In the genomic region with DNA sequence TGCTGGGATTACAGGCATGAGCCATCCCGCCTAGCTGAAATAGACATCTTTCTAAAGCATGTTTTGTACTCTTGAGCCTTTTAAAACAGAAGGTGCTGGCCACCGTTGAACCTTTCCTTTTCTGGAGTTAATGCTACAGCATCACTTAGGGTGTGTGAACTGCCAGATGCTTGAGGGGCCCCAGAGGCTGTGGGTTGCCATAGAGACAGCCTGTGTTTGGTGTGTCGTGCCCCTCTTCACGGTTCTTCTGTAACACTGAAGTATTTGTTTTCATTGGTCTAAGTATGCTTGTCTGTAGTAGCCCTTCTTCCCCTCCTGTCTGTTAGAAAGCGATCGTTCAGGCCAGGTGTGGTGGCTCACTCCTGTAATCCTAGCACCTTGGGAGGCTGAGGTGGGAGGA, we compare ENCODE assay signal across 13 cellular contexts. TPM values are rescaled to one million over a fixed set of nuclear protein-coding genes. Genes with fewer than 3 reads are reported as not detected.
DNase-seq lines count a peak whose midpoint lies in the region; ATAC-seq and TF ChIP-seq lines count a peak whose summit lies in the region.
"Had no signal": no experiment of that assay in that cellular context is flagged by ENCODE, and none has a peak within 500 bp of the region (broad histone marks: within the 10 kb centered on the region; RNA-seq: fewer than 3 reads in every experiment).

No MANE protein-coding gene starts in this region.

- H3K4me3 ChIP-seq in dorsolateral prefrontal cortex (no peak overlapping the region), psoas muscle (no peak overlapping the region), colonic mucosa (no peak overlapping the region)

- H3K36me3 ChIP-seq in psoas muscle (ENCODE audit: insufficient read depth in 1 of 2, low read depth in 1 of 2) (peaks cover 0 to 17% of the 10 kb centered on the region in 2 donors), colonic mucosa (no peaks in the 10 kb centered on the region)

- no peak overlapping the region for H3K9ac ChIP-seq in colonic mucosa (ENCODE audit: low read depth in 2 of 2, low read length in 2 of 2)

- intact Hi-C loops in dorsolateral prefrontal cortex (cut with DNase I) (no loop called here), psoas muscle (cut with DNase I) (no loop called here), colonic mucosa (cut with DNase I) (no loop called here)

- no peaks in the 10 kb centered on the region for H3K27me3 ChIP-seq in dorsolateral prefrontal cortex
- no peaks in the 10 kb centered on the region for H3K27me3 ChIP-seq in psoas muscle (ENCODE audit: insufficient read depth in 3 of 3, low read length in 2 of 3)
- H3K27me3 ChIP-seq in colonic mucosa: no peaks in the 10 kb centered on the region

- H3K9me3 ChIP-seq in psoas muscle: no peaks in the 10 kb centered on the region
- H3K9me3 ChIP-seq in colonic mucosa: no peaks in the 10 kb centered on the region

- H3K27ac ChIP-seq in dorsolateral prefrontal cortex (peak overlapping the region in 31 of 59 donors; percentile 1 to 76 (median 45)), psoas muscle (peak overlapping the region; percentile 9), colonic mucosa (no peak overlapping the region)

- DNase-seq in NCI-H2196 (lab: John Stamatoyannopoulos, UW; ENCODE audit: unreplicated experiment): peak; percentile 32
- no peak for DNase-seq in NCI-H2196 treated with DMSO at 0.1 percent for 48 hours (lab: John Stamatoyannopoulos, UW; ENCODE audit: unreplicated experiment)
- DNase-seq in NCI-H2029 (lab: John Stamatoyannopoulos, UW): peak; percentile 58
- DNase-seq in dorsolateral prefrontal cortex: no peak
- no peak for DNase-seq in psoas muscle
- no peak for DNase-seq in colonic mucosa
- no peak for DNase-seq in NCI-H526 (lab: John Stamatoyannopoulos, UW)
- DNase-seq: ACHN; activated CD4-positive, alpha-beta T cell treated with anti-CD3 and anti-CD28 coated beads for 48 hours; DND-41; occipital lobe had no signal

- TF ChIP-seq CTCF in dorsolateral prefrontal cortex (IDR thresholded peaks at IDR 0.05 in 54 of 56, conservative IDR thresholded peaks at IDR 0.05 in 2 of 56; ENCODE audit: low read depth in 1 of 56, partially characterized antibody in 56 of 56) (no peak), psoas muscle (IDR thresholded peaks at IDR 0.05) (no peak), colonic mucosa (IDR thresholded peaks at IDR 0.05) (no peak)

- H3K4me1 ChIP-seq in psoas muscle (no peaks in the 10 kb centered on the region), colonic mucosa (peaks cover 8% of the 10 kb centered on the region)

- no peak for ATAC-seq in psoas muscle
- no peak for ATAC-seq in HG02623 (IDR thresholded peaks at IDR 0.05; ENCODE audit: unreplicated experiment)
- ATAC-seq: left lobe of liver had no signal

- 59 to 75% (median 70%) methylated on average over 6 of the region's 6 CpGs for WGBS in psoas muscle, 3 donors

RNA-seq across cellular contexts. Expression of a gene that starts 30.8 kb away (rescaled TPM):
- total RNA-seq in dorsolateral prefrontal cortex (100 to 1,000 TPM in 43 of 120 experiments, 10 to 100 TPM in 77; 27.1 to 361 (median 85.0) TPM), psoas muscle (1 to 10 TPM; 5.2 to 8.2 (median 6.5) TPM), colonic mucosa (100 to 1,000 TPM in 1 of 2 donors, 10 to 100 TPM in 1; 78.8 to 106 TPM)
- polyA plus RNA-seq in psoas muscle: 1 to 10 TPM; 1.9 to 3.1 (median 2.8) TPM

Comparison
In these comparisons a context has a peak if more than half of its experiments do, and no peak if none do; other contexts are left out.
1. DNase-seq: peak in NCI-H2196 (single experiment) and NCI-H2029 (single experiment); none in NCI-H2196 treated with DMSO at 0.1 percent for 48 hours (single experiment), dorsolateral prefrontal cortex (0 of 10), psoas muscle (0 of 2), colonic mucosa (single experiment) and NCI-H526 (0 of 2).